In the genomic region with DNA sequence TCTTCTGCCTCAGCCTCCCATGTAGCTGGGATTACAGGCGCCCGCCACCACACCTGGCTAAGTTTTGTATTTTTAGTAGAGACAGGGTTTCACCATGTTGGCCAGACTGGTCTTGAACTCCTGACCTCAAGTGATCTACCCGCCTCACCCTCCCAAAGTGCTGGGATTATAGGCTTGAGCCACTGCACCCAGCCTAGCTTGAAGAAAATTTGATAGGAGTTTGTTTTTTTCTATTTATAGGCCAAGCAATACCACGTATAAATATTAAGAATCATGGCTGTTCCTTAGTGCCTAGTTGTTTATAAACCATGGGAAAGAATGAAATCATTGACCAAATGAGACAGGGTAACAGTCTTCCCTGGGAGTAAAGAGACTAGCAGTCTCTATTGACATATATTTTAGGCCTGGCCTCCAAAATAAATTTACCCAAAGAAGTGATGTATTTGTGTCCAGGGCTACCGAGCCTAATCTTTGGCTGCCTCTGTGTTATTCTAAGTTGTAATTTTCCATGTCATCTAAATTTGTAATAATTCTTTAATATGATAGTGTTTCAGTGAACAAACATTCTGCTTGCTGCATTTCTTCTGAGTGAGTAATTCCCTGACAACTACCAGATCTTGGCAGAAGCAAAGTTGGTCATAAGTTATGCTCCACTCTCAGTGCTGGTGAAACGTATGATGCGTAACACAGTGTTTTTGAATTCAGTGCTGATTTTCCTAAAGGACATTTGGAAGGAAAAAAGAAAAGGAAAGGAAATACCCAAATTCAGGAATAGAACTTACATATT, we compare ENCODE assay signal across 9 cellular contexts. TPM values are rescaled to one million over a fixed set of nuclear protein-coding genes. Genes with fewer than 3 reads are reported as not detected.
DNase-seq lines count a peak whose midpoint lies in the region; ATAC-seq and TF ChIP-seq lines count a peak whose summit lies in the region.
"Had no signal": no experiment of that assay in that cellular context is flagged by ENCODE, and none has a peak within 500 bp of the region (broad histone marks: within the 10 kb centered on the region; RNA-seq: fewer than 3 reads in every experiment).

No MANE protein-coding gene starts in this region.

- ATAC-seq in HG03469 (IDR thresholded peaks at IDR 0.05; ENCODE audit: unreplicated experiment), result no peak
- no peak for ATAC-seq in HG03457 (IDR thresholded peaks at IDR 0.05; ENCODE audit: unreplicated experiment)

- no peak for TF ChIP-seq CTCF in esophagus squamous epithelium (IDR thresholded peaks at IDR 0.05)

- H3K27ac ChIP-seq in ACC112 (ENCODE audit: low read depth, low read length) (peak overlapping the region; percentile 96), esophagus squamous epithelium (peak overlapping the region; percentile 45 to 89 (median 82))

- intact Hi-C loops in esophagus squamous epithelium (cut with DNase I), result no loop called here

- peaks cover 62% of the 10 kb centered on the region for H3K79me2 ChIP-seq in ACC112 (ENCODE audit: control insufficient read depth, insufficient read depth, low read length, unreplicated experiment)

- 60 to 64% methylated on average over 7 of the region's 7 CpGs for WGBS in esophagus squamous epithelium, 2 donors

- H3K4me1 ChIP-seq in ACC112 (ENCODE audit: control insufficient read depth, insufficient read depth, low read length, unreplicated experiment), result peaks cover 23% of the 10 kb centered on the region
- peaks cover 0 to 74% (median 25%) of the 10 kb centered on the region in 3 donors for H3K4me1 ChIP-seq in esophagus squamous epithelium
- H3K4me1 ChIP-seq: BE2C had no signal

- H3K36me3 ChIP-seq in ACC112 (ENCODE audit: insufficient read depth, low read length) (peaks cover 10% of the 10 kb centered on the region), esophagus squamous epithelium (peaks cover 0 to 28% (median 0%) of the 10 kb centered on the region in 3 donors)
- H3K36me3 ChIP-seq: BE2C had no signal

- peak overlapping the region; percentile 16 for H2AFZ ChIP-seq in ACC112 (ENCODE audit: low read length, unreplicated experiment)

- H3K9me3 ChIP-seq in esophagus squamous epithelium, result no peaks in the 10 kb centered on the region
- H3K9me3 ChIP-seq: BE2C had no signal

- DNase-seq in RPMI7951 (ENCODE audit: low read depth) (peak; percentile 86), esophagus squamous epithelium (lab: John Stamatoyannopoulos, UW) (no peak), myocyte (ENCODE audit: low read depth) (peak; percentile 92), SHP77 treated with DMSO at 0.1 percent for 48 hours (lab: John Stamatoyannopoulos, UW) (no peak), NCI-H524 treated with DMSO at 0.1 percent for 48 hours (lab: John Stamatoyannopoulos, UW) (no peak)
- DNase-seq: BE2C had no signal

- H3K4me3 ChIP-seq in ACC112 (ENCODE audit: low read depth, low read length) (peak overlapping the region; percentile 53; the same call in 1 of the 2 replicates), esophagus squamous epithelium (no peak overlapping the region)

- no peak for TF ChIP-seq POLR2A in esophagus squamous epithelium (IDR thresholded peaks at IDR 0.05)

- H3K27me3 ChIP-seq in ACC112 (ENCODE audit: insufficient read depth, low read length) (no peaks in the 10 kb centered on the region), esophagus squamous epithelium (no peaks in the 10 kb centered on the region)
- H3K27me3 ChIP-seq: BE2C had no signal

RNA-seq across cellular contexts. Expression of gene PKD2, which starts 10.3 kb away (rescaled TPM):
- 25.1 and 29.1 TPM in 2 replicates for total RNA-seq in RPMI7951 (2014; rRNA removed; shearing (Covaris generic))
- total RNA-seq in esophagus squamous epithelium (10 to 100 TPM in 3 of 4 donors, 1 to 10 TPM in 1; 9.4 to 34.7 (median 13.9) TPM), myocyte (38.9 and 41.7 TPM in 2 replicates)
- polyA plus RNA-seq in myocyte (2012), result 49.7 TPM

RNA-seq across cellular contexts. Expression of gene SPP1, which starts 42.2 kb away (rescaled TPM):
- total RNA-seq in RPMI7951 (2014; rRNA removed; shearing (Covaris generic)), result 2.6 and 3.1 TPM in 2 replicates
- 1 to 10 TPM in 2 of 4 donors, under 1 TPM in 2; 0.15 to 4.0 (median 2.5) TPM for total RNA-seq in esophagus squamous epithelium
- not detected in 2 replicates for total RNA-seq in myocyte
- 0.49 TPM for polyA plus RNA-seq in myocyte (2012)

Comparison
In these comparisons a context has a peak if more than half of its experiments do, and no peak if none do; other contexts are left out.
1. DNase-seq: peak in RPMI7951 (single experiment) and myocyte (single experiment); none in esophagus squamous epithelium (single experiment), SHP77 treated with DMSO at 0.1 percent for 48 hours (single experiment) and NCI-H524 treated with DMSO at 0.1 percent for 48 hours (single experiment).